In genomic region chr16:82061861-82062525, GRCh38 we compare ENCODE assay signal across 8 cellular contexts. TPM values are rescaled to one million over a fixed set of nuclear protein-coding genes. Genes with fewer than 3 reads are reported as not detected.
DNase-seq lines count a peak whose midpoint lies in the region; ATAC-seq and TF ChIP-seq lines count a peak whose summit lies in the region.

No MANE protein-coding gene starts in this region.

- no peaks in the 10 kb centered on the region; the same call in none of the 2 replicates for H3K27me3 ChIP-seq in Caco-2 (replicated peaks; ENCODE audit: control insufficient read depth, insufficient read depth, low read length)
- no peaks in the 10 kb centered on the region for H3K27me3 ChIP-seq in adipocyte (replicated peaks; ENCODE audit: control insufficient read depth, insufficient read depth, low read length)
- no peaks in the 10 kb centered on the region for H3K27me3 ChIP-seq in right lobe of liver
- no peaks in the 10 kb centered on the region for H3K27me3 ChIP-seq in uterus

- no peak overlapping the region for H3K4me3 Mint-ChIP-seq in Caco-2 (ENCODE audit: unreplicated experiment)

- POLR2A ChIA-PET in Caco-2 (lab: Charles Lee), result no interaction called here

- no peak overlapping the region for H3K4me3 ChIP-seq in Caco-2 (ENCODE audit: low read depth, low read length)
- H3K4me3 ChIP-seq in adipocyte (ENCODE audit: low read length), result no peak overlapping the region
- no peak overlapping the region for H3K4me3 ChIP-seq in right lobe of liver
- no peak overlapping the region for H3K4me3 ChIP-seq in uterus

- H3K36me3 ChIP-seq in Caco-2 (ENCODE audit: control insufficient read depth, insufficient read depth, low read length), result peaks cover 2% of the 10 kb centered on the region; the same call in 1 of the 2 replicates
- H3K36me3 ChIP-seq in adipocyte (ENCODE audit: control insufficient read depth, insufficient read depth, low read length, severe bottlenecking), result no peaks in the 10 kb centered on the region
- H3K36me3 ChIP-seq in right lobe of liver, result no peaks in the 10 kb centered on the region
- H3K36me3 ChIP-seq in uterus, result no peaks in the 10 kb centered on the region

- no peak overlapping the region for H3K9ac ChIP-seq in adipocyte (ENCODE audit: low read length)

- DNase-seq in Caco-2, result peak in 1 of 2 experiments; percentile 36
- DNase-seq in HPDE6-E6E7 (ENCODE audit: extremely low spot score), result peak; percentile 53
- peak; percentile 21 for DNase-seq in adipocyte (ENCODE audit: low read depth)
- DNase-seq in right lobe of liver, result no peak
- no peak for DNase-seq in uterus

- TF ChIP-seq POLR2A in right lobe of liver (IDR thresholded peaks at IDR 0.05), result no peak
- no peak for TF ChIP-seq POLR2A in uterus (IDR thresholded peaks at IDR 0.05)

- no TSS peak for BruUV-seq in Caco-2 (replicated peaks; lab: Mats Ljungman, UMichigan)

- no peaks in the 10 kb centered on the region for H3K9me3 ChIP-seq in Caco-2
- peaks cover 11% of the 10 kb centered on the region for H3K9me3 ChIP-seq in adipocyte (ENCODE audit: control insufficient read depth, low read length)
- H3K9me3 ChIP-seq in right lobe of liver, result no peaks in the 10 kb centered on the region
- H3K9me3 ChIP-seq in uterus, result no peaks in the 10 kb centered on the region

- no peaks in the 10 kb centered on the region for H3K36me3 Mint-ChIP-seq in Caco-2 (ENCODE audit: insufficient read depth, unreplicated experiment)

- H3K4me1 ChIP-seq in Caco-2 (peaks cover 28% of the 10 kb centered on the region), adipocyte (ENCODE audit: control insufficient read depth, insufficient read depth, low read length) (peaks cover 30% of the 10 kb centered on the region), right lobe of liver (peaks cover 0 to 82% (median 27%) of the 10 kb centered on the region in 4 donors), uterus (no peaks in the 10 kb centered on the region)

- peak overlapping the region in 2 of 3 donors; percentile 78 to 83 for H3K27ac ChIP-seq in right lobe of liver
- no peak overlapping the region for H3K27ac ChIP-seq in uterus

- H3K27me3 Mint-ChIP-seq in Caco-2 (ENCODE audit: insufficient read depth, unreplicated experiment), result no peaks in the 10 kb centered on the region

- no peak overlapping the region for H3K27ac Mint-ChIP-seq in Caco-2 (ENCODE audit: unreplicated experiment)

- peaks cover 30% of the 10 kb centered on the region for H3K4me1 Mint-ChIP-seq in Caco-2 (ENCODE audit: low read depth, unreplicated experiment)

- 11% methylated on average over 5 of the region's 5 CpGs for WGBS in right lobe of liver (ENCODE audit: insufficient coverage, low coverage, low lambda C conversion rate, missing lambda C conversion rate)

- CTCF ChIA-PET in Caco-2 (lab: Charles Lee), result interaction anchor here (0.7 to 1.2 kb wide), 4 partner anchors 27 to 168 kb away, joined by 3 to 5 read pairs (median 4); partner anchors contain the start of gene HSD17B2

- ATAC-seq in right lobe of liver, result peak; percentile 24 to 49 (median 42)
- ATAC-seq in GM19023 (IDR thresholded peaks at IDR 0.05; ENCODE audit: unreplicated experiment), result no peak
- ATAC-seq in GM21786 (IDR thresholded peaks at IDR 0.05; ENCODE audit: unreplicated experiment), result no peak
- ATAC-seq in HG03520 (IDR thresholded peaks at IDR 0.05; ENCODE audit: unreplicated experiment), result no peak

- intact Hi-C loops in Caco-2 (cut with micrococcal nuclease; ENCODE audit: unreplicated experiment) (loop anchor here (1.0 kb wide), 1 partner anchor 31 kb away; no protein-coding TSS in a partner anchor), right lobe of liver (cut with DNase I) (no loop called here), uterus (cut with DNase I; ENCODE audit: low total_unique reads) (no loop called here)

- H3K9me3 Mint-ChIP-seq in Caco-2 (ENCODE audit: unreplicated experiment), result peaks cover 9% of the 10 kb centered on the region

- peak; percentile 49 to 53 for TF ChIP-seq CTCF in Caco-2 (IDR thresholded peaks at IDR 0.05; ENCODE audit: insufficient read depth in 1 of 2, low read depth in 1 of 2, low read length in 1 of 2, severe bottlenecking in 1 of 2, unreplicated experiment in 1 of 2)
- peak; percentile 49 to 71 (median 59) for TF ChIP-seq CTCF in right lobe of liver (IDR thresholded peaks at IDR 0.05)
- peak in 1 of 4 experiments; percentile 18 for TF ChIP-seq CTCF in uterus (IDR thresholded peaks at IDR 0.05)

RNA-seq across cellular contexts. Expression of gene HSD17B2, which starts 26.9 kb away (rescaled TPM):
- total RNA-seq in Caco-2 (2022) (5.1 and 5.2 TPM in 2 replicates), right lobe of liver (100 to 1,000 TPM in 1 of 6 experiments, 10 to 100 TPM in 5; 65.2 to 144 (median 84.7) TPM), uterus (under 1 TPM in 1 of 4 donors, not detected in 3; 0.14 TPM)

RNA-seq across cellular contexts. Expression of gene SDR42E1, which starts 50.7 kb away (rescaled TPM):
- 5.3 and 7.5 TPM in 2 replicates for total RNA-seq in Caco-2 (2022)
- total RNA-seq in right lobe of liver, result 1 to 10 TPM; 3.4 to 5.9 (median 4.5) TPM
- 1 to 10 TPM in 2 of 4 donors, under 1 TPM in 2; under 0.01 to 5.1 (median 1.5) TPM for total RNA-seq in uterus

Comparison
In these comparisons a context has a peak if more than half of its experiments do, and no peak if none do; other contexts are left out.
1. DNase-seq: peak in HPDE6-E6E7 (single experiment) and adipocyte (single experiment); none in right lobe of liver (0 of 3) and uterus (0 of 2).
2. ATAC-seq: peak in right lobe of liver (4 of 4); none in GM19023 (single experiment), GM21786 (single experiment) and HG03520 (single experiment).
3. H3K27ac ChIP-seq: peak in right lobe of liver (2 of 3); none in uterus (0 of 2).
4. RNA of gene HSD17B2, which starts 26.9 kb away (total RNA-seq): 65.2 to 144 TPM in right lobe of liver; 5.1 to 5.2 TPM in Caco-2 and 0.14 TPM in uterus; every median in the first group is over 10 times any median in the second.